1 cellular context compared by ENCODE assay signal in genomic region chr19:29535432-29535831, GRCh38.
TF ChIP-seq lines count a peak whose summit lies in the region.

No MANE protein-coding gene starts in this region.

TF ChIP-seq in WTC11, 78 proteins besides CTCF, POLR2A, EP300 and RAD21 (continued from another document):
- TF ChIP-seq USF2 (CRISPR knock-in tag; IDR thresholded peaks at IDR 0.05) = no peak
- TF ChIP-seq ATF1 (CRISPR knock-in tag; IDR thresholded peaks at IDR 0.05) = no peak
- no peak for TF ChIP-seq IRF2 (CRISPR knock-in tag; IDR thresholded peaks at IDR 0.05; ENCODE audit: borderline replicate concordance, low read depth)
- TF ChIP-seq PRRX2 (CRISPR knock-in tag; IDR thresholded peaks at IDR 0.05) = no peak
- no peak for TF ChIP-seq E2F5 (CRISPR knock-in tag; IDR thresholded peaks at IDR 0.05)
